11 cellular contexts compared by ENCODE assay signal in the genomic region with DNA sequence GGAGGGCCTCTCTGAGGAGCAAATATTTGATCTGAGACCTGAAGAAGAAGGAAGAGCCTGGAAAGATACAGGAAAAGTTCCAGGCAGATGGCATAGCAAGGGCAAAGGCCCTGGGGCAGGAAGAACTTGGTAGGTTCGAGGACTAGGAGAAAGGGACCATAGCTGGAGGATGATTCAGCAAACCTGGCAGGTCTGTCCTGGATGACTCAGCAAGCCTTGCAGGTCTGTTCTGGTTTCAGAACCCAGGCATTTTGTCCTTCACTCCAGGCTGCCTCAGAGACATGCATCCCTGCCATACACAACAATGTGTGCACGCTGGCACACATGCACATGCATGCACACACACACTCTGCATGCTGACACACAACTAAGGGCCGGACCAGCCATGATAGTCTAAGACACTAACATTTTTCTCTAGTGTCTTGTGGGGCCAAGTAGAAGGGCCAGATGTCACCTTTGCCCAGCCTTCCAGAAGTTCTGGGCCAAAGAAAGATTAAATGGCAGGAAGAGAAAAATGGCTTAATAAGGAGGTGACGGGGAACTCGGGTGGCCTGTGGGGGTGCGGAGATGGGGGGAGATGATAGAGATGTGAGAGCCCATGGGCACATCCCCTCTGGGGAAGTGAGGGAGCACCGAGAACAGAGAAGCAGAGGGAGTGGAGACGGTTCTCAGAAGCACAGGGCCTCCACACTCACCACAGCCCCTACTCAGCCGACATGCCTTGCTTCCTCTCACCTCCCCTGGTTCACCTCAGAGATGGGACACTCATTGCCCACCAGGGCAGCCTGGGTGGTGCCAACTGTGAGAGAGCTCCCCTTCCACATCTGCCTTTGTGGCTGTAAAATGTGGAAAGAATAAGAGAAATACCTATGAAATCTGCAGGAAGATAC. TPM values are rescaled to one million over a fixed set of nuclear protein-coding genes. Genes with fewer than 3 reads are reported as not detected.
DNase-seq lines count a peak whose midpoint lies in the region; ATAC-seq and TF ChIP-seq lines count a peak whose summit lies in the region.
"Had no signal": no experiment of that assay in that cellular context is flagged by ENCODE, and none has a peak within 500 bp of the region (broad histone marks: within the 10 kb centered on the region; RNA-seq: fewer than 3 reads in every experiment).

No MANE protein-coding gene starts in this region.

- H2AFZ ChIP-seq in mammary epithelial cell (ENCODE audit: low read depth, low read length) (peak overlapping the region; percentile 51), parathyroid adenoma (no peak overlapping the region)

- H3K9ac ChIP-seq in mammary epithelial cell (ENCODE audit: insufficient read depth, low read length) (no peak overlapping the region), parathyroid adenoma (no peak overlapping the region)

- H4K20me1 ChIP-seq in mammary epithelial cell (ENCODE audit: insufficient read depth, low read length): no peaks in the 10 kb centered on the region

- in situ Hi-C loops in mammary epithelial cell (cut with MboI; ENCODE audit: low sequenced_read_pairs in 2 of 2): no loop called here

- no peak overlapping the region for H3K4me3 Mint-ChIP-seq in activated CD8-positive, alpha-beta memory T cell treated with anti-CD3 and anti-CD28 coated beads, Interleukin-2, amount 10 ng/mL, durations not matched to agents 7 days and 5 days
- H3K4me3 Mint-ChIP-seq: central memory CD8-positive, alpha-beta T cell had no signal

- no peak for TF ChIP-seq CTCF in mammary epithelial cell (conservative IDR thresholded peaks at IDR 0.05 in 1 of 2, IDR thresholded peaks at IDR 0.05 in 1 of 2; ENCODE audit: extremely low read depth in 1 of 2, insufficient read depth in 1 of 2, low read depth in 1 of 2, low read length in 2 of 2)
- no peak for TF ChIP-seq CTCF in parathyroid adenoma (IDR thresholded peaks at IDR 0.05)
- TF ChIP-seq CTCF in upper lobe of right lung (IDR thresholded peaks at IDR 0.05): no peak

- H3K27me3 ChIP-seq in mammary epithelial cell (ENCODE audit: insufficient read depth, low read length): no peaks in the 10 kb centered on the region
- no peaks in the 10 kb centered on the region for H3K27me3 ChIP-seq in parathyroid adenoma (ENCODE audit: control insufficient read depth, insufficient read depth, low read length)
- H3K27me3 ChIP-seq in upper lobe of right lung: no peaks in the 10 kb centered on the region

- no peaks in the 10 kb centered on the region for H3K9me3 Mint-ChIP-seq in activated CD8-positive, alpha-beta memory T cell treated with anti-CD3 and anti-CD28 coated beads, Interleukin-2, amount 10 ng/mL, durations not matched to agents 7 days and 5 days (ENCODE audit: low read depth)
- H3K9me3 Mint-ChIP-seq: central memory CD8-positive, alpha-beta T cell had no signal

- dilution Hi-C loops in mammary epithelial cell (cut with HindIII; ENCODE audit: low sequenced_read_pairs): loop anchor here (5.0 kb wide), 5 partner anchors 32 to 282 kb away; no protein-coding TSS in a partner anchor

- WGBS in mammary epithelial cell (ENCODE audit: low coverage, missing lambda C conversion rate): 62% methylated on average over 9 of the region's 9 CpGs

- H3K27ac ChIP-seq in mammary epithelial cell (ENCODE audit: insufficient read depth, low read depth, low read length): peak overlapping the region; percentile 39
- H3K27ac ChIP-seq in parathyroid adenoma: peak overlapping the region; percentile 67
- H3K27ac ChIP-seq in upper lobe of right lung: no peak overlapping the region

- peak; percentile 46 for DNase-seq in activated CD8-positive, alpha-beta memory T cell treated with anti-CD3 and anti-CD28 coated beads, Interleukin-2, amount 10 ng/mL, durations not matched to agents 7 days and 5 days
- no peak for DNase-seq in activated CD8-positive, alpha-beta memory T cell treated with anti-CD3 and anti-CD28 coated beads for 24 hours
- DNase-seq in NK-92 (lab: John Stamatoyannopoulos, UW; ENCODE audit: unreplicated experiment) (peak; percentile 29), mammary epithelial cell (peak; percentile 89), upper lobe of right lung (no peak)
- DNase-seq: NCI-H1092 treated with DMSO at 0.1 percent for 48 hours, occipital lobe had no signal

- peak; percentile 49 for ATAC-seq in activated CD8-positive, alpha-beta memory T cell treated with anti-CD3 and anti-CD28 coated beads, Interleukin-2, amount 10 ng/mL, durations not matched to agents 7 days and 5 days
- ATAC-seq in upper lobe of right lung (no peak), HG03095 (IDR thresholded peaks at IDR 0.05; ENCODE audit: unreplicated experiment) (no peak), GM18520 (IDR thresholded peaks at IDR 0.05; ENCODE audit: unreplicated experiment) (no peak)

- CTCF ChIA-PET in activated CD8-positive, alpha-beta memory T cell treated with anti-CD3 and anti-CD28 coated beads, Interleukin-2, amount 10 ng/mL, durations not matched to agents 7 days and 5 days (lab: Charles Lee): interaction anchor here (1.1 to 4.2 kb wide), 4 partner anchors 10 to 113 kb away, joined by 3 to 24 read pairs (median 8); partner anchors contain the start of gene TRIB3
- CTCF ChIA-PET in mammary epithelial cell (lab: Charles Lee; ENCODE audit: low non-redundant PET): no interaction called here

- H3K79me2 ChIP-seq in mammary epithelial cell (ENCODE audit: insufficient read depth, low read length): no peaks in the 10 kb centered on the region
- H3K79me2 ChIP-seq in parathyroid adenoma: no peaks in the 10 kb centered on the region

- H3K9me3 ChIP-seq in mammary epithelial cell (replicated peaks; ENCODE audit: insufficient read depth, low read length): no peaks in the 10 kb centered on the region
- H3K9me3 ChIP-seq in parathyroid adenoma (ENCODE audit: control insufficient read depth, low read length): no peaks in the 10 kb centered on the region
- H3K9me3 ChIP-seq in upper lobe of right lung: no peaks in the 10 kb centered on the region

- H3K4me2 ChIP-seq in mammary epithelial cell (ENCODE audit: insufficient read depth, low read depth, low read length) (no peak overlapping the region), parathyroid adenoma (ENCODE audit: low read length) (no peak overlapping the region)

- no peaks in the 10 kb centered on the region for H3K27me3 Mint-ChIP-seq in activated CD8-positive, alpha-beta memory T cell treated with anti-CD3 and anti-CD28 coated beads, Interleukin-2, amount 10 ng/mL, durations not matched to agents 7 days and 5 days

- H3K4me3 ChIP-seq in mammary epithelial cell (replicated peaks in 1 of 3; ENCODE audit: insufficient read depth in 1 of 3, low read depth in 2 of 3, low read length in 3 of 3) (no peak overlapping the region), parathyroid adenoma (ENCODE audit: low read depth, low read length) (no peak overlapping the region), upper lobe of right lung (no peak overlapping the region)

- intact Hi-C loops in mammary epithelial cell (cut with micrococcal nuclease) (no loop called here), upper lobe of right lung (cut with DNase I) (no loop called here)

- H3K36me3 ChIP-seq in mammary epithelial cell (ENCODE audit: insufficient read depth, low read length) (no peaks in the 10 kb centered on the region), parathyroid adenoma (ENCODE audit: control insufficient read depth, insufficient read depth, low read length) (no peaks in the 10 kb centered on the region), upper lobe of right lung (no peaks in the 10 kb centered on the region)

- no TSS peak for BruUV-seq in mammary epithelial cell (replicated peaks; lab: Mats Ljungman, UMichigan)

- peaks cover 41% of the 10 kb centered on the region for H3K4me1 Mint-ChIP-seq in activated CD8-positive, alpha-beta memory T cell treated with anti-CD3 and anti-CD28 coated beads, Interleukin-2, amount 10 ng/mL, durations not matched to agents 7 days and 5 days
- H3K4me1 Mint-ChIP-seq: central memory CD8-positive, alpha-beta T cell had no signal

- H3K4me1 ChIP-seq in mammary epithelial cell (ENCODE audit: insufficient read depth, low read length) (peaks cover 49% of the 10 kb centered on the region), parathyroid adenoma (peaks cover 17% of the 10 kb centered on the region), upper lobe of right lung (peaks cover 14% of the 10 kb centered on the region)

- H3K27ac Mint-ChIP-seq in activated CD8-positive, alpha-beta memory T cell treated with anti-CD3 and anti-CD28 coated beads, Interleukin-2, amount 10 ng/mL, durations not matched to agents 7 days and 5 days: peak overlapping the region; percentile 74

- H3K36me3 Mint-ChIP-seq in activated CD8-positive, alpha-beta memory T cell treated with anti-CD3 and anti-CD28 coated beads, Interleukin-2, amount 10 ng/mL, durations not matched to agents 7 days and 5 days: no peaks in the 10 kb centered on the region

RNA-seq across cellular contexts. Expression of gene TRIB3, which starts 15.4 kb away (rescaled TPM):
- 10 to 100 TPM; 22.4 to 25.4 TPM for total RNA-seq in activated CD8-positive, alpha-beta memory T cell treated with anti-CD3 and anti-CD28 coated beads, Interleukin-2, amount 10 ng/mL, durations not matched to agents 7 days and 5 days
- total RNA-seq in mammary epithelial cell (100 to 1,000 TPM; 238 to 248 TPM), upper lobe of right lung (16.8 TPM)
- 117 TPM for polyA plus RNA-seq in mammary epithelial cell
- polyA minus RNA-seq in mammary epithelial cell: 43.1 TPM

RNA-seq across cellular contexts. Expression of gene NRSN2, which starts 18.2 kb away (rescaled TPM):
- 1 to 10 TPM; 2.9 to 5.0 TPM for total RNA-seq in activated CD8-positive, alpha-beta memory T cell treated with anti-CD3 and anti-CD28 coated beads, Interleukin-2, amount 10 ng/mL, durations not matched to agents 7 days and 5 days
- total RNA-seq in mammary epithelial cell: 10 to 100 TPM; 16.9 to 48.3 TPM
- polyA plus RNA-seq in mammary epithelial cell: 26.7 TPM
- polyA minus RNA-seq in mammary epithelial cell: 13.6 TPM
- total RNA-seq in upper lobe of right lung: 19.9 TPM

RNA-seq across cellular contexts. Expression of gene SOX12, which starts 39.8 kb away (rescaled TPM):
- 1 to 10 TPM; 5.7 to 6.3 TPM for total RNA-seq in activated CD8-positive, alpha-beta memory T cell treated with anti-CD3 and anti-CD28 coated beads, Interleukin-2, amount 10 ng/mL, durations not matched to agents 7 days and 5 days
- total RNA-seq in mammary epithelial cell: 1 to 10 TPM; 3.7 to 6.2 TPM
- polyA plus RNA-seq in mammary epithelial cell: 2.0 TPM
- polyA minus RNA-seq in mammary epithelial cell: 1.3 TPM
- total RNA-seq in upper lobe of right lung: 8.4 TPM

RNA-seq across cellular contexts. Expression of gene RBCK1, which starts 42.9 kb away (rescaled TPM):
- 100 to 1,000 TPM; 114 to 173 TPM for total RNA-seq in activated CD8-positive, alpha-beta memory T cell treated with anti-CD3 and anti-CD28 coated beads, Interleukin-2, amount 10 ng/mL, durations not matched to agents 7 days and 5 days
- 100 to 1,000 TPM; 106 to 235 TPM for total RNA-seq in mammary epithelial cell
- polyA plus RNA-seq in mammary epithelial cell: 68.3 TPM
- 119 TPM for polyA minus RNA-seq in mammary epithelial cell
- 101 TPM for total RNA-seq in upper lobe of right lung

Comparison
In these comparisons a context has a peak if more than half of its experiments do, and no peak if none do; other contexts are left out.
1. DNase-seq: peak in activated CD8-positive, alpha-beta memory T cell treated with anti-CD3 and anti-CD28 coated beads, Interleukin-2, amount 10 ng/mL, durations not matched to agents 7 days and 5 days (single experiment), NK-92 (single experiment) and mammary epithelial cell (single experiment); none in activated CD8-positive, alpha-beta memory T cell treated with anti-CD3 and anti-CD28 coated beads for 24 hours (single experiment) and upper lobe of right lung (single experiment).
2. RNA of gene TRIB3, which starts 15.4 kb away (total RNA-seq): 238 to 248 TPM in mammary epithelial cell; 22.4 to 25.4 TPM in activated CD8-positive, alpha-beta memory T cell treated with anti-CD3 and anti-CD28 coated beads, Interleukin-2, amount 10 ng/mL, durations not matched to agents 7 days and 5 days and 16.8 TPM in upper lobe of right lung (single experiment); every median in the first group is over 4 times any median in the second.